Comparison of ENCODE assay signal across 8 cellular contexts in the genomic region with DNA sequence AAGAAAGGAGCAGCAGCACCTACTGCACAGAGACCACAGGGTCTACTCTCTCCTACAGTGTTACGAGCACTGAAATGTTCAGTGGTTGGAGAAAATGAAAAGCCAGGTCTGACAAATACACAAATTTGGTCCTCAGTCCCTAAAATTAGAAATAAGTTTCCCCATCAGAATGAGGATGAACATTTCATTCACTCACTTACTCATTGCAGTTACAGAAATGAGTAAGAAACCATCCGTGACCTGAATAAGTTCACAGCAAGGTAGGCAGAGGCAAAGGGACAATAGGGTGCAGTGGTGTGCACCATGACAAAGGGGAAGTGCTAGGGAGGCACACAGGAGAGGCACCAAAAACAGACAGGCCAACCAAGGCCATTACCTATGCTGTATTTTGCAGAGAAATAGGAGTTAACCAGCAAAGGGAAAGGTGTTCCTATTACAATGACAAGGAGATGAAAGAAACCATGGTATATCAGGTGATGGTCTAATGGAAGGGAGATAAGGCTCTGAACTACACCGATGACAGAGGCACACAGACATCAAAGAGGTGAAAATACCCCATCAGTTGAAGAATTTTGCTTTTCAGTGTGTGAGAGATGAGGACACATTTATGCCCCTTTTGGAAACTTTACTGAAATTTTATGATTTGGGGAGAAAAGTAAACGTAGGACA. TPM values are rescaled to one million over a fixed set of nuclear protein-coding genes. Genes with fewer than 3 reads are reported as not detected.
DNase-seq lines count a peak whose midpoint lies in the region; ATAC-seq and TF ChIP-seq lines count a peak whose summit lies in the region.

No MANE protein-coding gene starts in this region.

- peak overlapping the region; percentile 51 for H3K27ac ChIP-seq in CD4-positive, CD25-positive, alpha-beta regulatory T cell (ENCODE audit: insufficient read depth, low read length, poor library complexity, severe bottlenecking)

- no peaks in the 10 kb centered on the region for H3K9me3 ChIP-seq in CD4-positive, CD25-positive, alpha-beta regulatory T cell (ENCODE audit: control insufficient read depth in 2 of 2, low read length in 2 of 2)

- peak overlapping the region in 3 of 4 donors; percentile 64 to 82 (median 73) for H3K4me3 Mint-ChIP-seq in CD4-positive, CD25-positive, alpha-beta regulatory T cell
- peak overlapping the region; percentile 70 for H3K4me3 Mint-ChIP-seq in activated T-cell treated with anti-CD3 and anti-CD28 coated beads, Interleukin-2, amount 50 U/mL, for 24 hours
- peak overlapping the region; percentile 44 for H3K4me3 Mint-ChIP-seq in stimulated activated memory B cell treated with anti-CD40 and anti-IgM and Interleukin-4, amounts not matched to agents 10 μg/mL and 1 μg/mL and 100 μg/mL, for 72 hours

- peak in 2 of 3 donors; percentile 20 to 74 for DNase-seq in CD4-positive, CD25-positive, alpha-beta regulatory T cell
- peak; percentile 58 for DNase-seq in activated T-cell treated with anti-CD3 and anti-CD28 coated beads, Interleukin-2, amount 50 U/mL, for 24 hours
- DNase-seq in iPS-NIHi11 (ENCODE audit: low spot score) (no peak), NCI-H1694 (lab: John Stamatoyannopoulos, UW) (no peak), omental fat pad (ENCODE audit: low spot score) (no peak)

- H3K9me3 Mint-ChIP-seq in CD4-positive, CD25-positive, alpha-beta regulatory T cell, result no peaks in the 10 kb centered on the region
- no peaks in the 10 kb centered on the region for H3K9me3 Mint-ChIP-seq in activated T-cell treated with anti-CD3 and anti-CD28 coated beads, Interleukin-2, amount 50 U/mL, for 24 hours
- no peaks in the 10 kb centered on the region for H3K9me3 Mint-ChIP-seq in stimulated activated memory B cell treated with anti-CD40 and anti-IgM and Interleukin-4, amounts not matched to agents 10 μg/mL and 1 μg/mL and 100 μg/mL, for 72 hours

- H3K36me3 ChIP-seq in CD4-positive, CD25-positive, alpha-beta regulatory T cell (ENCODE audit: control insufficient read depth, insufficient read depth, low read length), result no peaks in the 10 kb centered on the region

- no peaks in the 10 kb centered on the region for H3K27me3 ChIP-seq in CD4-positive, CD25-positive, alpha-beta regulatory T cell (ENCODE audit: control insufficient read depth, insufficient read depth, low read length)

- H3K27ac Mint-ChIP-seq in CD4-positive, CD25-positive, alpha-beta regulatory T cell, result peak overlapping the region; percentile 17 to 72 (median 27)
- H3K27ac Mint-ChIP-seq in activated T-cell treated with anti-CD3 and anti-CD28 coated beads, Interleukin-2, amount 50 U/mL, for 24 hours, result peak overlapping the region; percentile 93
- peak overlapping the region; percentile 36 for H3K27ac Mint-ChIP-seq in stimulated activated memory B cell treated with anti-CD40 and anti-IgM and Interleukin-4, amounts not matched to agents 10 μg/mL and 1 μg/mL and 100 μg/mL, for 72 hours

- peak; percentile 50 to 58 for ATAC-seq in CD4-positive, CD25-positive, alpha-beta regulatory T cell (ENCODE audit: low read depth in 2 of 2)
- ATAC-seq in GM19438 (IDR thresholded peaks at IDR 0.05; ENCODE audit: low read depth, unreplicated experiment) (peak; percentile 84), HG03378 (IDR thresholded peaks at IDR 0.05; ENCODE audit: unreplicated experiment) (peak; percentile 96), omental fat pad (ENCODE audit: low FRiP score) (no peak)
- ATAC-seq in stimulated activated memory B cell treated with anti-CD40 and anti-IgM and Interleukin-4, amounts not matched to agents 10 μg/mL and 1 μg/mL and 100 μg/mL, for 72 hours, result peak; percentile 96

- H3K27me3 Mint-ChIP-seq in CD4-positive, CD25-positive, alpha-beta regulatory T cell, result no peaks in the 10 kb centered on the region
- no peaks in the 10 kb centered on the region for H3K27me3 Mint-ChIP-seq in activated T-cell treated with anti-CD3 and anti-CD28 coated beads, Interleukin-2, amount 50 U/mL, for 24 hours
- H3K27me3 Mint-ChIP-seq in stimulated activated memory B cell treated with anti-CD40 and anti-IgM and Interleukin-4, amounts not matched to agents 10 μg/mL and 1 μg/mL and 100 μg/mL, for 72 hours, result no peaks in the 10 kb centered on the region

- H3K4me1 Mint-ChIP-seq in CD4-positive, CD25-positive, alpha-beta regulatory T cell, result peaks cover 25 to 77% (median 62%) of the 10 kb centered on the region in 4 donors
- H3K4me1 Mint-ChIP-seq in activated T-cell treated with anti-CD3 and anti-CD28 coated beads, Interleukin-2, amount 50 U/mL, for 24 hours (ENCODE audit: low read depth), result peaks cover 71% of the 10 kb centered on the region
- H3K4me1 Mint-ChIP-seq in stimulated activated memory B cell treated with anti-CD40 and anti-IgM and Interleukin-4, amounts not matched to agents 10 μg/mL and 1 μg/mL and 100 μg/mL, for 72 hours, result peaks cover 45% of the 10 kb centered on the region

- peaks cover 53% of the 10 kb centered on the region for H3K4me1 ChIP-seq in CD4-positive, CD25-positive, alpha-beta regulatory T cell (ENCODE audit: control insufficient read depth, insufficient read depth, low read length, poor library complexity, severe bottlenecking)

- no peaks in the 10 kb centered on the region for H3K36me3 Mint-ChIP-seq in CD4-positive, CD25-positive, alpha-beta regulatory T cell
- H3K36me3 Mint-ChIP-seq in activated T-cell treated with anti-CD3 and anti-CD28 coated beads, Interleukin-2, amount 50 U/mL, for 24 hours (ENCODE audit: low read depth), result no peaks in the 10 kb centered on the region
- no peaks in the 10 kb centered on the region for H3K36me3 Mint-ChIP-seq in stimulated activated memory B cell treated with anti-CD40 and anti-IgM and Interleukin-4, amounts not matched to agents 10 μg/mL and 1 μg/mL and 100 μg/mL, for 72 hours

- H3K4me3 ChIP-seq in CD4-positive, CD25-positive, alpha-beta regulatory T cell (ENCODE audit: low read depth, low read length), result peak overlapping the region; percentile 88

- TF ChIP-seq CTCF in omental fat pad (IDR thresholded peaks at IDR 0.05), result no peak

RNA-seq across cellular contexts. Expression of a gene that starts 29.4 kb away (rescaled TPM):
- total RNA-seq in CD4-positive, CD25-positive, alpha-beta regulatory T cell, result 21.5 TPM
- polyA plus RNA-seq in CD4-positive, CD25-positive, alpha-beta regulatory T cell, result 10 to 100 TPM in 2 of 4 donors, 1 to 10 TPM in 2; 6.2 to 13.7 (median 9.6) TPM
- total RNA-seq in omental fat pad, result 10 to 100 TPM in 2 of 4 donors, 1 to 10 TPM in 2; 5.4 to 10.9 (median 10.2) TPM

Comparison
In these comparisons a context has a peak if more than half of its experiments do, and no peak if none do; other contexts are left out.
1. DNase-seq: peak in CD4-positive, CD25-positive, alpha-beta regulatory T cell (2 of 3) and activated T-cell treated with anti-CD3 and anti-CD28 coated beads, Interleukin-2, amount 50 U/mL, for 24 hours (single experiment); none in iPS-NIHi11 (single experiment), NCI-H1694 (single experiment) and omental fat pad (single experiment).
2. H3K27ac Mint-ChIP-seq: peak in every context shown above with its lines; median percentile 93 in activated T-cell treated with anti-CD3 and anti-CD28 coated beads, Interleukin-2, amount 50 U/mL, for 24 hours; 36 in stimulated activated memory B cell treated with anti-CD40 and anti-IgM and Interleukin-4, amounts not matched to agents 10 μg/mL and 1 μg/mL and 100 μg/mL, for 72 hours; 27 in CD4-positive, CD25-positive, alpha-beta regulatory T cell.
3. Peak in every context shown above with its lines, with median percentiles within 50 percentile points of each other: H3K4me3 Mint-ChIP-seq.